ENCODE assay signal across 8 cellular contexts in genomic region chr7:123748171-123748733, GRCh38.
DNase-seq lines count a peak whose midpoint lies in the region; ATAC-seq and TF ChIP-seq lines count a peak whose summit lies in the region.

No MANE protein-coding gene starts in this region.

- H3K4me2 ChIP-seq in SU-DHL-6 (ENCODE audit: low read depth, low read length, poor library complexity, severe bottlenecking) = peak overlapping the region; percentile 88

- no peak for TF ChIP-seq CTCF in SU-DHL-6 (IDR thresholded peaks at IDR 0.05; ENCODE audit: insufficient read depth, low read length, poor library complexity, severe bottlenecking)

- H3K27ac ChIP-seq in SU-DHL-6 (ENCODE audit: low read depth, low read length) (peak overlapping the region; percentile 59), caudate nucleus (ENCODE audit: low read depth, low read length) (peak overlapping the region; percentile 94)

- DNase-seq in C1 segment of cervical spinal cord (lab: John Stamatoyannopoulos, UW) (peak in 9 of 14 donors; percentile 31 to 63 (median 44)), caudate nucleus (lab: John Stamatoyannopoulos, UW) (peak in 37 of 61 donors; percentile 6 to 71 (median 40)), islet precursor cell (peak; percentile 74)
- DNase-seq in stimulated activated CD4-positive, alpha-beta T cell treated with anti-CD3 and anti-CD28 coated beads, Interleukin-12 subunit alpha, Interleukin-12 subunit beta, amount 100 ng/mL, for 4 hours = peak; percentile 27

- no peaks in the 10 kb centered on the region for H3K9me3 ChIP-seq in SU-DHL-6 (ENCODE audit: insufficient read depth, low read length)

- peak overlapping the region; percentile 85 for H3K9ac ChIP-seq in SU-DHL-6 (ENCODE audit: low read length)

- no peaks in the 10 kb centered on the region for H3K36me3 ChIP-seq in SU-DHL-6 (ENCODE audit: low read length)

- H3K27me3 ChIP-seq in SU-DHL-6 (ENCODE audit: low read length) = no peaks in the 10 kb centered on the region

- H3K9me2 ChIP-seq in SU-DHL-6 (replicated peaks; ENCODE audit: insufficient read depth, low read length) = no peaks in the 10 kb centered on the region

- peak overlapping the region; percentile 82 for H2AFZ ChIP-seq in SU-DHL-6 (ENCODE audit: low read depth, low read length, severe bottlenecking)

- H3K79me2 ChIP-seq in SU-DHL-6 (ENCODE audit: insufficient read depth, low read length) = peaks cover 50% of the 10 kb centered on the region

- H3F3A ChIP-seq in SU-DHL-6 (ENCODE audit: insufficient read depth) = peaks cover 15% of the 10 kb centered on the region

- peak overlapping the region; percentile 84 for H3K4me3 ChIP-seq in SU-DHL-6 (ENCODE audit: insufficient read depth, low read length, poor library complexity, severe bottlenecking)

- peaks cover 27% of the 10 kb centered on the region for H4K20me1 ChIP-seq in SU-DHL-6 (ENCODE audit: low read depth, low read length)

- ATAC-seq in GM19324 (IDR thresholded peaks at IDR 0.05; ENCODE audit: low FRiP score, unreplicated experiment) = peak; percentile 27
- ATAC-seq in HG03342 (IDR thresholded peaks at IDR 0.05; ENCODE audit: unreplicated experiment) = peak; percentile 23
- no peak for ATAC-seq in HG03469 (IDR thresholded peaks at IDR 0.05; ENCODE audit: unreplicated experiment)
